In the genomic region with DNA sequence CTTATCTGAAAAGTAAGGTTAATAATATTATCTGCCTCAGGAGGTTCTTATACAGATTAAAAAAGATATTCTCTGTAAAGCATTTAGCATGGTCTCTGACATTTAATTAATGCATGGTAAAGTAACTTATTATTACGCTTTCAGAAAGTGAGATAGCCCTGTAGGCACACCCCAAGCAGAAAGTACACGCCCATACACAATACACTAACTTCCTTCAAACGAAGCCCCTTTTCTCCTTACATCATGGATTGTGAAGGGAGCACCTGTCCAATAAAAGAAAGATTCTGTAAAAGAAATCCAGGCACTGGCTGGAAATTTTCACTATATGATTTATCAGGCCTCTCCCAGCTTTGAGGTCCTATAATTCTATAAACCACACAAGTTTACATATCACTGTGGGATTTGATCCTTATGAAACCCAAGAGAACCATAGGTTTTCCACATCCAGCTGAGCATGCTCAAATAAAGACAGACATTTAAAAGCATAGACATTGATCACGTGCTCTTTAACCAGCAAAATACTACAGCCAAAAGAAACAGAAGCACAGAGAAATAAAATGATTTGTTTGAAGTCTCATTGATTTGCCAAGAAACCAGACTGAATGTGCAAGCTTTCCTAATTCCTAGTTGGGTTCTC, we compare ENCODE assay signal across 1 cellular context.
TF ChIP-seq lines count a peak whose summit lies in the region.

No MANE protein-coding gene starts in this region.

TF ChIP-seq in GM23338, 12 proteins besides CTCF, POLR2A, EP300 and RAD21:
- TF ChIP-seq STAT1 (IDR thresholded peaks at IDR 0.05; ENCODE audit: unreplicated experiment) (no peak), NANOG (IDR thresholded peaks at IDR 0.05; ENCODE audit: borderline replicate concordance) (no peak), ZNF331 (CRISPR knock-in tag; IDR thresholded peaks at IDR 0.05; ENCODE audit: low read depth) (no peak), CREB1 (CRISPR knock-in tag; IDR thresholded peaks at IDR 0.05; ENCODE audit: low read depth) (no peak), EZH2 (IDR thresholded peaks at IDR 0.05; ENCODE audit: low read depth, unreplicated experiment) (no peak), ZNF114 (CRISPR knock-in tag; IDR thresholded peaks at IDR 0.05) (no peak), EZH2phosphoT487 (IDR thresholded peaks at IDR 0.05; ENCODE audit: unreplicated experiment) (no peak), JUNB (IDR thresholded peaks at IDR 0.05; ENCODE audit: unreplicated experiment) (no peak), POLR2AphosphoS5 (IDR thresholded peaks at IDR 0.05; ENCODE audit: low read depth) (no peak)
- TF ChIP-seq, protein P1, sequence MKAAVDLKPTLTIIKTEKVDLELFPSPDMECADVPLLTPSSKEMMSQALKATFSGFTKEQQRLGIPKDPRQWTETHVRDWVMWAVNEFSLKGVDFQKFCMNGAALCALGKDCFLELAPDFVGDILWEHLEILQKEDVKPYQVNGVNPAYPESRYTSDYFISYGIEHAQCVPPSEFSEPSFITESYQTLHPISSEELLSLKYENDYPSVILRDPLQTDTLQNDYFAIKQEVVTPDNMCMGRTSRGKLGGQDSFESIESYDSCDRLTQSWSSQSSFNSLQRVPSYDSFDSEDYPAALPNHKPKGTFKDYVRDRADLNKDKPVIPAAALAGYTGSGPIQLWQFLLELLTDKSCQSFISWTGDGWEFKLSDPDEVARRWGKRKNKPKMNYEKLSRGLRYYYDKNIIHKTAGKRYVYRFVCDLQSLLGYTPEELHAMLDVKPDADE (IDR thresholded peaks at IDR 0.05) = no peak
- TF ChIP-seq, protein P2, sequence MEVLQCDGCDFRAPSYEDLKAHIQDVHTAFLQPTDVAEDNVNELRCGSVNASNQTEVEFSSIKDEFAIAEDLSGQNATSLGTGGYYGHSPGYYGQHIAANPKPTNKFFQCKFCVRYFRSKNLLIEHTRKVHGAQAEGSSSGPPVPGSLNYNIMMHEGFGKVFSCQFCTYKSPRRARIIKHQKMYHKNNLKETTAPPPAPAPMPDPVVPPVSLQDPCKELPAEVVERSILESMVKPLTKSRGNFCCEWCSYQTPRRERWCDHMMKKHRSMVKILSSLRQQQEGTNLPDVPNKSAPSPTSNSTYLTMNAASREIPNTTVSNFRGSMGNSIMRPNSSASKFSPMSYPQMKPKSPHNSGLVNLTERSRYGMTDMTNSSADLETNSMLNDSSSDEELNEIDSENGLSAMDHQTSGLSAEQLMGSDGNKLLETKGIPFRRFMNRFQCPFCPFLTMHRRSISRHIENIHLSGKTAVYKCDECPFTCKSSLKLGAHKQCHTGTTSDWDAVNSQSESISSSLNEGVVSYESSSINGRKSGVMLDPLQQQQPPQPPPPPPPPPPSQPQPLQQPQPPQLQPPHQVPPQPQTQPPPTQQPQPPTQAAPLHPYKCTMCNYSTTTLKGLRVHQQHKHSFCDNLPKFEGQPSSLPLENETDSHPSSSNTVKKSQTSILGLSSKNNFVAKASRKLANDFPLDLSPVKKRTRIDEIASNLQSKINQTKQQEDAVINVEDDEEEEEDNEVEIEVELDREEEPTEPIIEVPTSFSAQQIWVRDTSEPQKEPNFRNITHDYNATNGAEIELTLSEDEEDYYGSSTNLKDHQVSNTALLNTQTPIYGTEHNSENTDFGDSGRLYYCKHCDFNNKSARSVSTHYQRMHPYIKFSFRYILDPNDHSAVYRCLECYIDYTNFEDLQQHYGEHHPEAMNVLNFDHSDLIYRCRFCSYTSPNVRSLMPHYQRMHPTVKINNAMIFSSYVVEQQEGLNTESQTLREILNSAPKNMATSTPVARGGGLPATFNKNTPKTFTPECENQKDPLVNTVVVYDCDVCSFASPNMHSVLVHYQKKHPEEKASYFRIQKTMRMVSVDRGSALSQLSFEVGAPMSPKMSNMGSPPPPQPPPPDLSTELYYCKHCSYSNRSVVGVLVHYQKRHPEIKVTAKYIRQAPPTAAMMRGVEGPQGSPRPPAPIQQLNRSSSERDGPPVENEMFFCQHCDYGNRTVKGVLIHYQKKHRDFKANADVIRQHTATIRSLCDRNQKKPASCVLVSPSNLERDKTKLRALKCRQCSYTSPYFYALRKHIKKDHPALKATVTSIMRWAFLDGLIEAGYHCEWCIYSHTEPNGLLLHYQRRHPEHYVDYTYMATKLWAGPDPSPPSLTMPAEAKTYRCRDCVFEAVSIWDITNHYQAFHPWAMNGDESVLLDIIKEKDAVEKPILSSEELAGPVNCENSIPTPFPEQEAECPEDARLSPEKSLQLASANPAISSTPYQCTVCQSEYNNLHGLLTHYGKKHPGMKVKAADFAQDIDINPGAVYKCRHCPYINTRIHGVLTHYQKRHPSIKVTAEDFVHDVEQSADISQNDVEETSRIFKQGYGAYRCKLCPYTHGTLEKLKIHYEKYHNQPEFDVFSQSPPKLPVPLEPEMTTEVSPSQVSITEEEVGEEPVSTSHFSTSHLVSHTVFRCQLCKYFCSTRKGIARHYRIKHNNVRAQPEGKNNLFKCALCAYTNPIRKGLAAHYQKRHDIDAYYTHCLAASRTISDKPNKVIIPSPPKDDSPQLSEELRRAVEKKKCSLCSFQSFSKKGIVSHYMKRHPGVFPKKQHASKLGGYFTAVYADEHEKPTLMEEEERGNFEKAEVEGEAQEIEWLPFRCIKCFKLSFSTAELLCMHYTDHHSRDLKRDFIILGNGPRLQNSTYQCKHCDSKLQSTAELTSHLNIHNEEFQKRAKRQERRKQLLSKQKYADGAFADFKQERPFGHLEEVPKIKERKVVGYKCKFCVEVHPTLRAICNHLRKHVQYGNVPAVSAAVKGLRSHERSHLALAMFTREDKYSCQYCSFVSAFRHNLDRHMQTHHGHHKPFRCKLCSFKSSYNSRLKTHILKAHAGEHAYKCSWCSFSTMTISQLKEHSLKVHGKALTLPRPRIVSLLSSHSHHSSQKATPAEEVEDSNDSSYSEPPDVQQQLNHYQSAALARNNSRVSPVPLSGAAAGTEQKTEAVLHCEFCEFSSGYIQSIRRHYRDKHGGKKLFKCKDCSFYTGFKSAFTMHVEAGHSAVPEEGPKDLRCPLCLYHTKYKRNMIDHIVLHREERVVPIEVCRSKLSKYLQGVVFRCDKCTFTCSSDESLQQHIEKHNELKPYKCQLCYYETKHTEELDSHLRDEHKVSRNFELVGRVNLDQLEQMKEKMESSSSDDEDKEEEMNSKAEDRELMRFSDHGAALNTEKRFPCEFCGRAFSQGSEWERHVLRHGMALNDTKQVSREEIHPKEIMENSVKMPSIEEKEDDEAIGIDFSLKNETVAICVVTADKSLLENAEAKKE (CRISPR knock-in tag; IDR thresholded peaks at IDR 0.05) = no peak
- TF ChIP-seq, protein P3, sequence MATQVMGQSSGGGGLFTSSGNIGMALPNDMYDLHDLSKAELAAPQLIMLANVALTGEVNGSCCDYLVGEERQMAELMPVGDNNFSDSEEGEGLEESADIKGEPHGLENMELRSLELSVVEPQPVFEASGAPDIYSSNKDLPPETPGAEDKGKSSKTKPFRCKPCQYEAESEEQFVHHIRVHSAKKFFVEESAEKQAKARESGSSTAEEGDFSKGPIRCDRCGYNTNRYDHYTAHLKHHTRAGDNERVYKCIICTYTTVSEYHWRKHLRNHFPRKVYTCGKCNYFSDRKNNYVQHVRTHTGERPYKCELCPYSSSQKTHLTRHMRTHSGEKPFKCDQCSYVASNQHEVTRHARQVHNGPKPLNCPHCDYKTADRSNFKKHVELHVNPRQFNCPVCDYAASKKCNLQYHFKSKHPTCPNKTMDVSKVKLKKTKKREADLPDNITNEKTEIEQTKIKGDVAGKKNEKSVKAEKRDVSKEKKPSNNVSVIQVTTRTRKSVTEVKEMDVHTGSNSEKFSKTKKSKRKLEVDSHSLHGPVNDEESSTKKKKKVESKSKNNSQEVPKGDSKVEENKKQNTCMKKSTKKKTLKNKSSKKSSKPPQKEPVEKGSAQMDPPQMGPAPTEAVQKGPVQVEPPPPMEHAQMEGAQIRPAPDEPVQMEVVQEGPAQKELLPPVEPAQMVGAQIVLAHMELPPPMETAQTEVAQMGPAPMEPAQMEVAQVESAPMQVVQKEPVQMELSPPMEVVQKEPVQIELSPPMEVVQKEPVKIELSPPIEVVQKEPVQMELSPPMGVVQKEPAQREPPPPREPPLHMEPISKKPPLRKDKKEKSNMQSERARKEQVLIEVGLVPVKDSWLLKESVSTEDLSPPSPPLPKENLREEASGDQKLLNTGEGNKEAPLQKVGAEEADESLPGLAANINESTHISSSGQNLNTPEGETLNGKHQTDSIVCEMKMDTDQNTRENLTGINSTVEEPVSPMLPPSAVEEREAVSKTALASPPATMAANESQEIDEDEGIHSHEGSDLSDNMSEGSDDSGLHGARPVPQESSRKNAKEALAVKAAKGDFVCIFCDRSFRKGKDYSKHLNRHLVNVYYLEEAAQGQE (IDR thresholded peaks at IDR 0.05; ENCODE audit: unreplicated experiment) = no peak
